ENCODE assay signal across 9 cellular contexts in the genomic region with DNA sequence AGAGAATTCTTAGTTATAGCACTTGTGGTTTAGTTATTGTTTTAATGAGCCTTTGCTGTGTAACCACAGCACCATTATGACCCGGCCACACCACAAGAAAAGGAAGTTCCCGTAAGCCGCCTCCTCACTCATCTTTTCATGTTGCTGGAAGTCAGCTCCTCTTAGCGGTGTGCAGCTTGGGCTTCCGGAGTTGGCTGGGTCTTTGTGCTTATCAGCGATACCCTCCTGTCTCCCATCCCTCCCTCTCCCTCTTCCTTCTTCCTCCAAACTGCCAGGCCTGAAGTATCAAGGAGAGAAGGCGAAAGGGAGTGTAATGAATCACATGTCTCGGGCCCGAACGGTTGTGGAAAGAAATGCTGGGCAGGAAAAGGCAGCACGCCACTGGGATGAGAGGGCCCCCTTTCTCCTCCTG.
DNase-seq lines count a peak whose midpoint lies in the region; ATAC-seq and TF ChIP-seq lines count a peak whose summit lies in the region.
"Had no signal": no experiment of that assay in that cellular context is flagged by ENCODE, and none has a peak within 500 bp of the region (broad histone marks: within the 10 kb centered on the region; RNA-seq: fewer than 3 reads in every experiment).

No MANE protein-coding gene starts in this region.

- DNase-seq in right cardiac atrium, result peak in 2 of 3 donors; percentile 26 to 40
- no peak for DNase-seq in left ventricle myocardium inferior
- DNase-seq in activated CD4-positive, alpha-beta T cell treated with anti-CD3 and anti-CD28 coated beads, Interleukin-2, amount 50 U/mL, for 1 hour, result peak; percentile 14
- DNase-seq in kidney epithelial cell (ENCODE audit: low read depth), result peak; percentile 9
- no peak for DNase-seq in RKO (ENCODE audit: low spot score)
- no peak for DNase-seq in type B pancreatic cell (ENCODE audit: extremely low spot score, unreplicated experiment)
- no peak for DNase-seq in HFFc6

- ATAC-seq in right cardiac atrium (peak; percentile 50 to 86), HG03196 (IDR thresholded peaks at IDR 0.05; ENCODE audit: unreplicated experiment) (peak; percentile 88)

- H3K27me3 ChIP-seq in right cardiac atrium (ENCODE audit: control insufficient read depth, insufficient read depth), result no peaks in the 10 kb centered on the region
- H3K27me3 ChIP-seq in left ventricle myocardium inferior (ENCODE audit: low read depth), result peaks cover 6% of the 10 kb centered on the region
- no peaks in the 10 kb centered on the region for H3K27me3 ChIP-seq in kidney epithelial cell (ENCODE audit: control insufficient read depth, insufficient read depth, low read length)

- no peaks in the 10 kb centered on the region for H3K9me3 Mint-ChIP-seq in type B pancreatic cell
- peaks cover 44% of the 10 kb centered on the region for H3K9me3 Mint-ChIP-seq in HFFc6

- H3K4me1 Mint-ChIP-seq in type B pancreatic cell (ENCODE audit: unreplicated experiment), result no peaks in the 10 kb centered on the region
- no peaks in the 10 kb centered on the region for H3K4me1 Mint-ChIP-seq in HFFc6 (ENCODE audit: low read depth)

- WGBS in right cardiac atrium, result 40% methylated on average over 11 of the region's 11 CpGs

- intact Hi-C loops in right cardiac atrium (cut with DNase I), result no loop called here
- intact Hi-C loops in left ventricle myocardium inferior (cut with micrococcal nuclease), result no loop called here

- TF ChIP-seq CTCF in left ventricle myocardium inferior (IDR thresholded peaks at IDR 0.05; ENCODE audit: borderline replicate concordance) (no peak), kidney epithelial cell (IDR thresholded peaks at IDR 0.05; ENCODE audit: insufficient read depth, low read length, poor library complexity, severe bottlenecking) (no peak), type B pancreatic cell (conservative IDR thresholded peaks at IDR 0.05) (no peak), HFFc6 (IDR thresholded peaks at IDR 0.05) (no peak)

- no peak overlapping the region for H3K27ac ChIP-seq in right cardiac atrium (ENCODE audit: low read length)
- H3K27ac ChIP-seq in left ventricle myocardium inferior (replicated peaks), result no peak overlapping the region
- H3K27ac ChIP-seq: C4-2B had no signal

- H3K4me1 ChIP-seq in right cardiac atrium (ENCODE audit: control insufficient read depth, insufficient read depth, low read length) (no peaks in the 10 kb centered on the region), left ventricle myocardium inferior (peaks cover 10% of the 10 kb centered on the region)

- no peak overlapping the region for H3K27ac Mint-ChIP-seq in type B pancreatic cell
- H3K27ac Mint-ChIP-seq in HFFc6, result no peak overlapping the region

- H3K27me3 Mint-ChIP-seq in type B pancreatic cell (peaks cover 8% of the 10 kb centered on the region), HFFc6 (ENCODE audit: insufficient read depth) (peaks cover 1% of the 10 kb centered on the region)

- H3K36me3 ChIP-seq in left ventricle myocardium inferior (no peaks in the 10 kb centered on the region), kidney epithelial cell (ENCODE audit: control insufficient read depth, insufficient read depth, low read length) (no peaks in the 10 kb centered on the region)

- H3K4me3 Mint-ChIP-seq in type B pancreatic cell (no peak overlapping the region), HFFc6 (no peak overlapping the region)

- H3K4me3 ChIP-seq in right cardiac atrium (ENCODE audit: low read length) (no peak overlapping the region), left ventricle myocardium inferior (no peak overlapping the region), kidney epithelial cell (ENCODE audit: low read depth, low read length) (no peak overlapping the region)

- H3K36me3 Mint-ChIP-seq in type B pancreatic cell (no peaks in the 10 kb centered on the region), HFFc6 (ENCODE audit: low read depth) (no peaks in the 10 kb centered on the region; the same call in 1 of the 2 replicates)

- H3K9me3 ChIP-seq in right cardiac atrium (ENCODE audit: control insufficient read depth, low read length), result no peaks in the 10 kb centered on the region
- no peaks in the 10 kb centered on the region for H3K9me3 ChIP-seq in left ventricle myocardium inferior (replicated peaks)

Comparison
In these comparisons a context has a peak if more than half of its experiments do, and no peak if none do; other contexts are left out.
1. DNase-seq: peak in right cardiac atrium (2 of 3), activated CD4-positive, alpha-beta T cell treated with anti-CD3 and anti-CD28 coated beads, Interleukin-2, amount 50 U/mL, for 1 hour (single experiment) and kidney epithelial cell (single experiment); none in left ventricle myocardium inferior (single experiment), RKO (single experiment), type B pancreatic cell (single experiment) and HFFc6 (single experiment).